ENCODE assay signal across 18 cellular contexts in the genomic region with DNA sequence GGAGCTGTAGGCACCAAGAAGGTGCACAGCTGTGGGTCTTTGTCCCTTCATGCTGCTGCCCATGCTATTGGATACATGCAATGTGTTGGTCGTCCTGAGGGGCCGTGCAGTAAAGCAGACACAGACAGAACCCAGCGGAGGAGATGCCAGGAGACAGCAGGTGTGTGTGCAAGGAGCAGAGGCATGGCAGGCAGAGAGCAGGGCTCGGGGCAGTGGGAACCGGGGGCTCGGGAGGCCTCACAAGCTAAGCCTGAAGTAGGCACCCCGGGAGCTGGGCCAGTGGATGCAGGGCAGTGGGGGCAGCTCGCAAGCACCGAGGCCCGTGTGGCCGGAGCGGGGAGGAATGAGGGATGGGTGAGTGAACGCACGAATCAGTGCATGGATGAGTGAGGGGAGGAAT. TPM values are rescaled to one million over a fixed set of nuclear protein-coding genes. Genes with fewer than 3 reads are reported as not detected.
DNase-seq lines count a peak whose midpoint lies in the region; ATAC-seq, FAIRE-seq and TF ChIP-seq lines count a peak whose summit lies in the region.
"Had no signal": no experiment of that assay in that cellular context is flagged by ENCODE, and none has a peak within 500 bp of the region (broad histone marks: within the 10 kb centered on the region; RNA-seq: fewer than 3 reads in every experiment).

No MANE protein-coding gene starts in this region.

- H4K8ac ChIP-seq in H1 (ENCODE audit: extremely low read depth, insufficient read depth, low read length): peak overlapping the region; percentile 22; the same call in 1 of the 2 replicates
- peak overlapping the region; percentile 43 for H4K8ac ChIP-seq in neuronal stem cell (ENCODE audit: low read depth, low read length)

- no peaks in the 10 kb centered on the region for H3K79me2 ChIP-seq in H1 (ENCODE audit: control insufficient read depth in 1 of 2, insufficient read depth in 2 of 2, low read length in 2 of 2)

- CTCF ChIA-PET in H1 (lab: Charles Lee; ENCODE audit: partially characterized antibody): interaction anchor here (0.5 to 3.7 kb wide), 7 partner anchors 16 to 439 kb away, joined by 3 to 14 read pairs (median 5); no protein-coding TSS in a partner anchor
- CTCF ChIA-PET in activated CD4-positive, alpha-beta memory T cell treated with anti-CD3 and anti-CD28 coated beads for 36 hours (lab: Charles Lee): no interaction called here

- no peak overlapping the region for H3K56ac ChIP-seq in H1 (replicated peaks; ENCODE audit: insufficient read length, low read depth, low read length)

- no peak overlapping the region for H3K4me3 Mint-ChIP-seq in stimulated activated effector memory CD8-positive, alpha-beta T cell treated with anti-CD3 and anti-CD28 coated beads, Interleukin-12 subunit alpha, Interleukin-12 subunit beta, amount 100 ng/mL, for 72 hours
- H3K4me3 Mint-ChIP-seq in activated CD4-positive, alpha-beta memory T cell treated with anti-CD3 and anti-CD28 coated beads for 36 hours: no peak overlapping the region
- H3K4me3 Mint-ChIP-seq: CD14-positive monocyte had no signal

- H3K9me3 ChIP-seq in H1 (ENCODE audit: insufficient read depth in 2 of 2, low read depth in 1 of 2, low read length in 1 of 2): no peaks in the 10 kb centered on the region
- peaks cover 0 to 2% of the 10 kb centered on the region in 2 donors for H3K9me3 ChIP-seq in neuronal stem cell (replicated peaks in 1 of 2; ENCODE audit: control insufficient read depth in 2 of 2, insufficient read depth in 1 of 2, low read depth in 1 of 2, low read length in 2 of 2)
- H3K9me3 ChIP-seq in vagina: no peaks in the 10 kb centered on the region
- H3K9me3 ChIP-seq: SJCRH30 had no signal

- no peak overlapping the region for H3K14ac ChIP-seq in H1 (ENCODE audit: insufficient read length)
- peak overlapping the region; percentile 89 for H3K14ac ChIP-seq in neuronal stem cell (ENCODE audit: low read length)

- no peaks in the 10 kb centered on the region for H3K27me3 ChIP-seq in H1 (replicated peaks in 1 of 4; ENCODE audit: control insufficient read depth in 3 of 4, extremely low read depth in 1 of 4, insufficient read depth in 3 of 4, low read length in 3 of 4)
- H3K27me3 ChIP-seq in neuronal stem cell (ENCODE audit: control insufficient read depth in 3 of 3, insufficient read depth in 3 of 3, low read depth in 1 of 3, low read length in 3 of 3): peaks cover 0 to 39% (median 0%) of the 10 kb centered on the region in 3 experiments
- no peaks in the 10 kb centered on the region for H3K27me3 ChIP-seq in vagina

- H2AK5ac ChIP-seq in H1 (ENCODE audit: low read depth, low read length) (no peak overlapping the region), neuronal stem cell (ENCODE audit: low read depth, low read length) (peak overlapping the region; percentile 84)

- H3K4me1 ChIP-seq in H1 (replicated peaks in 1 of 4; ENCODE audit: control insufficient read depth in 3 of 4, insufficient read depth in 4 of 4, low read length in 3 of 4) (no peaks in the 10 kb centered on the region), neuronal stem cell (ENCODE audit: control insufficient read depth in 2 of 2, insufficient read depth in 1 of 2, low read depth in 1 of 2, low read length in 2 of 2) (peaks cover 2 to 3% of the 10 kb centered on the region in 2 donors), vagina (peaks cover 49% of the 10 kb centered on the region)

- H3K23me2 ChIP-seq in H1 (ENCODE audit: low read depth, low read length): no peaks in the 10 kb centered on the region

- no peaks in the 10 kb centered on the region for H3K27me3 Mint-ChIP-seq in activated CD4-positive, alpha-beta memory T cell treated with anti-CD3 and anti-CD28 coated beads for 36 hours

- no peak overlapping the region for H2BK20ac ChIP-seq in H1 (ENCODE audit: low read length)

- no peaks in the 10 kb centered on the region for H3K36me3 ChIP-seq in H1 (ENCODE audit: control insufficient read depth in 2 of 4, insufficient read depth in 4 of 4, low read length in 3 of 4)
- no peaks in the 10 kb centered on the region for H3K36me3 ChIP-seq in neuronal stem cell (replicated peaks in 1 of 2; ENCODE audit: control insufficient read depth in 2 of 2, insufficient read depth in 2 of 2, low read length in 2 of 2)
- peaks cover 0 to 6% of the 10 kb centered on the region in 2 donors for H3K36me3 ChIP-seq in vagina
- H3K36me3 ChIP-seq: SJCRH30 had no signal

- H4K5ac ChIP-seq in H1 (ENCODE audit: insufficient read length, low read depth, low read length): no peak overlapping the region

- H4K91ac ChIP-seq in H1 (replicated peaks; ENCODE audit: insufficient read length, low read length) (no peak overlapping the region), neuronal stem cell (ENCODE audit: low read depth, low read length, poor library complexity) (no peak overlapping the region)

- POLR2A ChIA-PET in H1 (lab: Charles Lee; ENCODE audit: partially characterized antibody): no interaction called here
- POLR2A ChIA-PET in activated CD4-positive, alpha-beta memory T cell treated with anti-CD3 and anti-CD28 coated beads for 36 hours (lab: Charles Lee): no interaction called here

- no peaks in the 10 kb centered on the region for H3K36me3 Mint-ChIP-seq in stimulated activated effector memory CD8-positive, alpha-beta T cell treated with anti-CD3 and anti-CD28 coated beads, Interleukin-12 subunit alpha, Interleukin-12 subunit beta, amount 100 ng/mL, for 72 hours
- no peaks in the 10 kb centered on the region for H3K36me3 Mint-ChIP-seq in activated CD4-positive, alpha-beta memory T cell treated with anti-CD3 and anti-CD28 coated beads for 36 hours
- H3K36me3 Mint-ChIP-seq: CD14-positive monocyte had no signal

- peaks cover 0 to 1% of the 10 kb centered on the region in 2 experiments for H4K20me1 ChIP-seq in H1 (replicated peaks in 1 of 2; ENCODE audit: control insufficient read depth in 1 of 2, insufficient read depth in 2 of 2, low read length in 2 of 2)

- no peaks in the 10 kb centered on the region for H3K9me3 Mint-ChIP-seq in stimulated activated effector memory CD8-positive, alpha-beta T cell treated with anti-CD3 and anti-CD28 coated beads, Interleukin-12 subunit alpha, Interleukin-12 subunit beta, amount 100 ng/mL, for 72 hours
- H3K9me3 Mint-ChIP-seq in activated CD4-positive, alpha-beta memory T cell treated with anti-CD3 and anti-CD28 coated beads for 36 hours: no peaks in the 10 kb centered on the region

- no peak overlapping the region for H2BK15ac ChIP-seq in H1 (ENCODE audit: low read length)
- H2BK15ac ChIP-seq in neuronal stem cell (ENCODE audit: low read length): peak overlapping the region; percentile 33

- H3K79me1 ChIP-seq in H1 (ENCODE audit: low read depth, low read length) (no peaks in the 10 kb centered on the region), neuronal stem cell (ENCODE audit: low read depth, low read length) (no peaks in the 10 kb centered on the region)

- TF ChIP-seq CTCF in H1 (IDR thresholded peaks at IDR 0.05; ENCODE audit: control extremely low read depth in 1 of 3, insufficient read depth in 1 of 3, low read depth in 1 of 3, low read length in 3 of 3) (no peak), vagina (IDR thresholded peaks at IDR 0.05) (no peak)

- no peak overlapping the region for H3K27ac Mint-ChIP-seq in stimulated activated effector memory CD8-positive, alpha-beta T cell treated with anti-CD3 and anti-CD28 coated beads, Interleukin-12 subunit alpha, Interleukin-12 subunit beta, amount 100 ng/mL, for 72 hours
- H3K27ac Mint-ChIP-seq in activated CD4-positive, alpha-beta memory T cell treated with anti-CD3 and anti-CD28 coated beads for 36 hours: no peak overlapping the region
- H3K27ac Mint-ChIP-seq: CD14-positive monocyte had no signal

- WGBS in H1 (ENCODE audit: extremely low coverage in 1 of 2, insufficient coverage in 1 of 2, insufficient read length in 1 of 2, insufficient replicate concordance in 2 of 2, low coverage in 1 of 2, low lambda C conversion rate in 2 of 2, missing lambda C conversion rate in 1 of 2), 2 experiments: 84 to 100% methylated on average over 2 to 14 of the region's 14 CpGs
- WGBS in neuronal stem cell (ENCODE audit: extremely low coverage in 2 of 2, insufficient read length in 2 of 2, insufficient replicate concordance in 1 of 2), 2 donors: 100% methylated on average over 3 of the region's 14 CpGs; no CpG with 5 or more reads in 1 of the 2 donors

- no peak for ATAC-seq in left ventricle myocardium superior
- no peak for ATAC-seq in stimulated activated effector memory CD8-positive, alpha-beta T cell treated with anti-CD3 and anti-CD28 coated beads, Interleukin-12 subunit alpha, Interleukin-12 subunit beta, amount 100 ng/mL, for 72 hours
- ATAC-seq: PC-3 had no signal

- H3K23ac ChIP-seq in H1 (ENCODE audit: insufficient read length): no peak overlapping the region
- H3K23ac ChIP-seq in neuronal stem cell (ENCODE audit: low read depth, low read length, poor library complexity): peak overlapping the region; percentile 73

- no peak overlapping the region for H2AFZ ChIP-seq in H1 (ENCODE audit: low read length)
- H2AFZ ChIP-seq in neuronal stem cell (ENCODE audit: low read length): no peak overlapping the region

- peaks cover 4% of the 10 kb centered on the region for H3K4me1 Mint-ChIP-seq in stimulated activated effector memory CD8-positive, alpha-beta T cell treated with anti-CD3 and anti-CD28 coated beads, Interleukin-12 subunit alpha, Interleukin-12 subunit beta, amount 100 ng/mL, for 72 hours
- no peaks in the 10 kb centered on the region for H3K4me1 Mint-ChIP-seq in activated CD4-positive, alpha-beta memory T cell treated with anti-CD3 and anti-CD28 coated beads for 36 hours (ENCODE audit: low read depth)

- H2BK5ac ChIP-seq in H1 (ENCODE audit: low read depth, low read length) (no peak overlapping the region), neuronal stem cell (ENCODE audit: low read length) (peak overlapping the region; percentile 87)

- H3K9ac ChIP-seq in H1 (replicated peaks in 1 of 4; ENCODE audit: extremely low read depth in 1 of 4, low read depth in 3 of 4, low read length in 3 of 4) (no peak overlapping the region), neuronal stem cell (ENCODE audit: low read depth, low read length, poor library complexity) (peak overlapping the region; percentile 63)

- no peak overlapping the region for H3K4me3 ChIP-seq in H1 (ENCODE audit: extremely low read depth in 1 of 4, insufficient read depth in 2 of 4, low read depth in 3 of 4, low read length in 4 of 4)
- H3K4me3 ChIP-seq in neuronal stem cell (ENCODE audit: low read length in 2 of 2): no peak overlapping the region
- H3K4me3 ChIP-seq in vagina: no peak overlapping the region
- H3K4me3 ChIP-seq: SJCRH30 had no signal

- no peak overlapping the region for H3K27ac ChIP-seq in H1 (ENCODE audit: low read depth, low read length)
- H3K27ac ChIP-seq in neuronal stem cell (replicated peaks; ENCODE audit: low read length): no peak overlapping the region
- H3K27ac ChIP-seq in vagina: peak overlapping the region; percentile 89
- H3K27ac ChIP-seq: SJCRH30 had no signal

- H3K18ac ChIP-seq in H1 (ENCODE audit: extremely low read depth, low read length): no peak overlapping the region
- peak overlapping the region; percentile 76 for H3K18ac ChIP-seq in neuronal stem cell (ENCODE audit: low read length)

- FAIRE-seq in H1 (lab: Jason Lieb, UNC): no peak

- DNase-seq in H1 (ENCODE audit: low read depth in 1 of 2, low spot score in 2 of 2): no peak
- DNase-seq in left ventricle myocardium superior: peak; percentile 28
- DNase-seq in neuronal stem cell (ENCODE audit: low spot score): no peak
- no peak for DNase-seq in vagina (ENCODE audit: extremely low spot score in 2 of 2)
- DNase-seq in stimulated activated effector memory CD8-positive, alpha-beta T cell treated with anti-CD3 and anti-CD28 coated beads, Interleukin-12 subunit alpha, Interleukin-12 subunit beta, amount 100 ng/mL, for 72 hours (ENCODE audit: low spot score in 2 of 2): no peak
- no peak for DNase-seq in activated CD4-positive, alpha-beta memory T cell treated with anti-CD3 and anti-CD28 coated beads for 36 hours
- DNase-seq in C1 segment of cervical spinal cord (lab: John Stamatoyannopoulos, UW): no peak
- DNase-seq: DND-41, HCEC 1CT, NCI-H1092 treated with DMSO at 0.1 percent for 48 hours, NCI-H146, NCI-H2029 treated with DMSO at 0.1 percent for 48 hours, NCI-H2171, NCI-H526, PC-3, RPMI8226, SJCRH30 had no signal

- no peak overlapping the region for H3K4me2 ChIP-seq in H1 (ENCODE audit: insufficient read depth in 1 of 2, low read depth in 2 of 2, low read length in 2 of 2)
- H3K4me2 ChIP-seq in neuronal stem cell (ENCODE audit: insufficient read depth, low read length, poor library complexity, severe bottlenecking): no peak overlapping the region

- H2BK120ac ChIP-seq in H1 (replicated peaks; ENCODE audit: low read depth, low read length) (no peak overlapping the region), neuronal stem cell (ENCODE audit: low read depth, low read length) (no peak overlapping the region)

- H3K4ac ChIP-seq in H1 (replicated peaks; ENCODE audit: insufficient read length, low read depth, low read length) (no peak overlapping the region), neuronal stem cell (ENCODE audit: low read length) (peak overlapping the region; percentile 26)

- intact Hi-C loops in left ventricle myocardium superior (cut with micrococcal nuclease) (no loop called here), vagina (cut with DNase I) (no loop called here)
- intact Hi-C loops in activated CD4-positive, alpha-beta memory T cell treated with anti-CD3 and anti-CD28 coated beads for 36 hours (cut with micrococcal nuclease): no loop called here

- TF ChIP-seq POLR2A in H1 (IDR thresholded peaks at IDR 0.05; ENCODE audit: control extremely low read depth in 1 of 2, low read depth in 2 of 2, low read length in 2 of 2) (no peak), vagina (IDR thresholded peaks at IDR 0.05) (no peak)

- H2BK12ac ChIP-seq in H1 (ENCODE audit: low read depth, low read length): no peak overlapping the region
- H2BK12ac ChIP-seq in neuronal stem cell (ENCODE audit: low read length): no peak overlapping the region

- TF ChIP-seq RAD21 in H1 (IDR thresholded peaks at IDR 0.05 in 1 of 2, conservative IDR thresholded peaks at IDR 0.05 in 1 of 2; ENCODE audit: low read depth in 2 of 2, low read length in 2 of 2): no peak

- TF ChIP-seq EP300 in H1 (IDR thresholded peaks at IDR 0.05; ENCODE audit: borderline replicate concordance in 1 of 2, low read depth in 2 of 2, low read length in 2 of 2): no peak

RNA-seq across cellular contexts. Expression of gene HTRA3, which starts 13.2 kb away (rescaled TPM):
- total RNA-seq in H1 (2021; fragmentation: NEBNext Ultra II Directional; extraction: Animal tissue kit (Norgen Biotek cat#: 25700)): 2.9 and 3.2 TPM in 2 replicates
- polyA plus RNA-seq in H1 (2011; rRNA removed): 4.5 and 5.8 TPM in 2 replicates
- polyA plus RNA-seq in H1 (2011; cell fraction: cytosol; rRNA removed): 3.3 TPM
- polyA plus RNA-seq in H1 (2011; cell fraction: nucleus; rRNA removed): 3.1 TPM
- polyA plus RNA-seq in H1 (2012, experiment 1 of 2): 2.8 to 5.6 TPM (median 4.0 TPM) in 4 replicates
- 3.3 TPM for polyA plus RNA-seq in H1 (2012, experiment 2 of 2)
- 3.4 TPM for polyA plus RNA-seq in H1 (2013, experiment 1 of 2)
- polyA plus RNA-seq in H1 (2013, experiment 2 of 2): 3.3 TPM
- 1.1 and 1.2 TPM in 2 replicates for polyA minus RNA-seq in H1 (2011; rRNA and poly(A)+ RNA removed)
- 1.2 TPM for polyA minus RNA-seq in H1 (2011; cell fraction: cytosol; rRNA and poly(A)+ RNA removed)
- polyA minus RNA-seq in H1 (2011; cell fraction: nucleus; rRNA and poly(A)+ RNA removed): 1.3 TPM
- total RNA-seq in left ventricle myocardium superior (95.6 TPM), vagina (33.1 TPM)
- polyA plus RNA-seq in neuronal stem cell (2013, experiment 1 of 2): 2.9 TPM
- 2.8 TPM for polyA plus RNA-seq in neuronal stem cell (2013, experiment 2 of 2)
- not detected for total RNA-seq in activated CD4-positive, alpha-beta memory T cell treated with anti-CD3 and anti-CD28 coated beads for 36 hours
- polyA plus RNA-seq: CD14-positive monocyte had no signal
